Comparison of ENCODE assay signal across 24 cellular contexts in genomic region chr1:114150016-114150415, GRCh38. TPM values are rescaled to one million over a fixed set of nuclear protein-coding genes. Genes with fewer than 3 reads are reported as not detected.
A peak's percentile ranks its signal among the peaks of the same experiment; 100 is the strongest.
DNase-seq lines count a peak whose midpoint lies in the region; ATAC-seq and TF ChIP-seq lines count a peak whose summit lies in the region.
"Had no signal": no experiment of that assay in that cellular context is flagged by ENCODE, and none has a peak within 500 bp of the region (broad histone marks: within the 10 kb centered on the region; RNA-seq: fewer than 3 reads in every experiment).

No MANE protein-coding gene starts in this region.

- intact Hi-C loops in left ventricle myocardium inferior (cut with micrococcal nuclease): no loop called here

- H3K36me3 ChIP-seq in HUES48 (ENCODE audit: control insufficient read depth, insufficient read depth, low read length) (peaks cover 55% of the 10 kb centered on the region), left ventricle myocardium inferior (no peaks in the 10 kb centered on the region), gastroesophageal sphincter (no peaks in the 10 kb centered on the region)
- H3K36me3 ChIP-seq: BE2C, MG63, SJCRH30 had no signal

- no peak for TF ChIP-seq EP300 in gastroesophageal sphincter (IDR thresholded peaks at IDR 0.05)

- ATAC-seq in foreskin keratinocyte (peak; percentile 33), HG02571 (IDR thresholded peaks at IDR 0.05; ENCODE audit: unreplicated experiment) (no peak), HG02885 (IDR thresholded peaks at IDR 0.05; ENCODE audit: poor library complexity, unreplicated experiment) (no peak), gastroesophageal sphincter (no peak)
- ATAC-seq: A549, HepG2, K562 had no signal

- no peaks in the 10 kb centered on the region for H3K9me3 ChIP-seq in HUES48 (ENCODE audit: control insufficient read depth, insufficient read depth, low read length)
- no peaks in the 10 kb centered on the region for H3K9me3 ChIP-seq in left ventricle myocardium inferior (replicated peaks)
- no peaks in the 10 kb centered on the region for H3K9me3 ChIP-seq in gastroesophageal sphincter
- H3K9me3 ChIP-seq: A549, BE2C, MG63, SJCRH30 had no signal

- H3K9ac ChIP-seq in HUES48 (ENCODE audit: low read depth, low read length): no peak overlapping the region

- TF ChIP-seq POLR2A in gastroesophageal sphincter (IDR thresholded peaks at IDR 0.05): no peak

- H3K4me1 ChIP-seq in HUES48 (ENCODE audit: control insufficient read depth, insufficient read depth, low read length) (peaks cover 77% of the 10 kb centered on the region), foreskin keratinocyte (no peaks in the 10 kb centered on the region), left ventricle myocardium inferior (peaks cover 32% of the 10 kb centered on the region), gastroesophageal sphincter (peaks cover 0 to 33% (median 22%) of the 10 kb centered on the region in 3 donors)
- H3K4me1 ChIP-seq: BE2C had no signal

- TF ChIP-seq CTCF in foreskin keratinocyte (conservative IDR thresholded peaks at IDR 0.05): no peak
- no peak for TF ChIP-seq CTCF in left ventricle myocardium inferior (IDR thresholded peaks at IDR 0.05; ENCODE audit: borderline replicate concordance)
- TF ChIP-seq CTCF in gastroesophageal sphincter (IDR thresholded peaks at IDR 0.05): no peak

- no peak overlapping the region for H3K27ac ChIP-seq in HUES48 (ENCODE audit: low read depth, low read length)
- no peak overlapping the region for H3K27ac ChIP-seq in foreskin keratinocyte
- H3K27ac ChIP-seq in left ventricle myocardium inferior (replicated peaks): no peak overlapping the region
- H3K27ac ChIP-seq in gastroesophageal sphincter: no peak overlapping the region
- H3K27ac ChIP-seq: A549, SJCRH30 had no signal

- in situ Hi-C loops in SK-MEL-5 (cut with HindIII; ENCODE audit: low pct_unique_long_range_greater_than_20kb, low sequenced_read_pairs): no loop called here

- peak; percentile 2 for DNase-seq in SK-MEL-5 (ENCODE audit: low read depth, low spot score)
- peak in 1 of 2 donors; percentile 46 for DNase-seq in foreskin keratinocyte
- peak; percentile 62 for DNase-seq in pons (ENCODE audit: low spot score)
- no peak for DNase-seq in left ventricle myocardium inferior
- DNase-seq: BE2C; CD4-positive, CD25-positive, alpha-beta regulatory T cell; DMS79; HFFc6; MG63; NCI-H1048; NCI-H1417 treated with DMSO at 0.1 percent for 48 hours; NCI-H187 treated with DMSO at 0.1 percent for 48 hours; NCI-H2227 treated with DMSO at 0.1 percent for 48 hours; NCI-H510A treated with DMSO at 0.1 percent for 48 hours; NCI-H774; OCI-M1; SJCRH30 had no signal

- H3K4me3 ChIP-seq in HUES48 (ENCODE audit: low read depth, low read length): peak overlapping the region; percentile 87
- no peak overlapping the region for H3K4me3 ChIP-seq in left ventricle myocardium inferior
- H3K4me3 ChIP-seq in gastroesophageal sphincter: no peak overlapping the region
- H3K4me3 ChIP-seq: A549, K562, MG63, SJCRH30 had no signal

- WGBS in gastroesophageal sphincter (ENCODE audit: low coverage in 1 of 2), 2 donors: 80 to 96% methylated on average over 2 of the region's 2 CpGs

- H3K27me3 ChIP-seq in HUES48 (ENCODE audit: control insufficient read depth, insufficient read depth, low read length) (peaks cover 21% of the 10 kb centered on the region), foreskin keratinocyte (peaks cover 96% of the 10 kb centered on the region), left ventricle myocardium inferior (ENCODE audit: low read depth) (peaks cover 98% of the 10 kb centered on the region), gastroesophageal sphincter (peaks cover 86% of the 10 kb centered on the region)
- H3K27me3 ChIP-seq: SJCRH30 had no signal

RNA-seq across cellular contexts. Expression of gene SYT6, which starts 3.7 kb away (rescaled TPM):
- 0.13 TPM in 1 of 2 replicates, not detected in the other for total RNA-seq in SK-MEL-5 (2014; rRNA removed; shearing (Covaris generic))
- 0.01 TPM in 1 of 2 replicates, not detected in the other for polyA plus RNA-seq in SK-MEL-5 (2015; cell fraction: cytosol; rRNA removed)
- polyA plus RNA-seq in SK-MEL-5 (2015; cell fraction: nucleus; rRNA removed): not detected in 2 replicates
- total RNA-seq in foreskin keratinocyte: not detected in 2 replicates
- polyA plus RNA-seq in foreskin keratinocyte: not detected in 2 replicates
- total RNA-seq in left ventricle myocardium inferior: not detected
- 1 to 10 TPM in 1 of 4 donors, not detected in 3; 2.0 TPM for total RNA-seq in gastroesophageal sphincter
- total RNA-seq: HepG2, HFFc6, K562 had no signal
- polyA plus RNA-seq: CD4-positive, CD25-positive, alpha-beta regulatory T cell; HepG2 had no signal
